1 cellular context compared by ENCODE assay signal in genomic region chr17:37743612-37743874, GRCh38.
TF ChIP-seq lines count a peak whose summit lies in the region.

No MANE protein-coding gene starts in this region.

TF ChIP-seq in GM23338, 12 proteins besides CTCF, POLR2A, EP300 and RAD21 (continued from another document):
- TF ChIP-seq, protein P1, sequence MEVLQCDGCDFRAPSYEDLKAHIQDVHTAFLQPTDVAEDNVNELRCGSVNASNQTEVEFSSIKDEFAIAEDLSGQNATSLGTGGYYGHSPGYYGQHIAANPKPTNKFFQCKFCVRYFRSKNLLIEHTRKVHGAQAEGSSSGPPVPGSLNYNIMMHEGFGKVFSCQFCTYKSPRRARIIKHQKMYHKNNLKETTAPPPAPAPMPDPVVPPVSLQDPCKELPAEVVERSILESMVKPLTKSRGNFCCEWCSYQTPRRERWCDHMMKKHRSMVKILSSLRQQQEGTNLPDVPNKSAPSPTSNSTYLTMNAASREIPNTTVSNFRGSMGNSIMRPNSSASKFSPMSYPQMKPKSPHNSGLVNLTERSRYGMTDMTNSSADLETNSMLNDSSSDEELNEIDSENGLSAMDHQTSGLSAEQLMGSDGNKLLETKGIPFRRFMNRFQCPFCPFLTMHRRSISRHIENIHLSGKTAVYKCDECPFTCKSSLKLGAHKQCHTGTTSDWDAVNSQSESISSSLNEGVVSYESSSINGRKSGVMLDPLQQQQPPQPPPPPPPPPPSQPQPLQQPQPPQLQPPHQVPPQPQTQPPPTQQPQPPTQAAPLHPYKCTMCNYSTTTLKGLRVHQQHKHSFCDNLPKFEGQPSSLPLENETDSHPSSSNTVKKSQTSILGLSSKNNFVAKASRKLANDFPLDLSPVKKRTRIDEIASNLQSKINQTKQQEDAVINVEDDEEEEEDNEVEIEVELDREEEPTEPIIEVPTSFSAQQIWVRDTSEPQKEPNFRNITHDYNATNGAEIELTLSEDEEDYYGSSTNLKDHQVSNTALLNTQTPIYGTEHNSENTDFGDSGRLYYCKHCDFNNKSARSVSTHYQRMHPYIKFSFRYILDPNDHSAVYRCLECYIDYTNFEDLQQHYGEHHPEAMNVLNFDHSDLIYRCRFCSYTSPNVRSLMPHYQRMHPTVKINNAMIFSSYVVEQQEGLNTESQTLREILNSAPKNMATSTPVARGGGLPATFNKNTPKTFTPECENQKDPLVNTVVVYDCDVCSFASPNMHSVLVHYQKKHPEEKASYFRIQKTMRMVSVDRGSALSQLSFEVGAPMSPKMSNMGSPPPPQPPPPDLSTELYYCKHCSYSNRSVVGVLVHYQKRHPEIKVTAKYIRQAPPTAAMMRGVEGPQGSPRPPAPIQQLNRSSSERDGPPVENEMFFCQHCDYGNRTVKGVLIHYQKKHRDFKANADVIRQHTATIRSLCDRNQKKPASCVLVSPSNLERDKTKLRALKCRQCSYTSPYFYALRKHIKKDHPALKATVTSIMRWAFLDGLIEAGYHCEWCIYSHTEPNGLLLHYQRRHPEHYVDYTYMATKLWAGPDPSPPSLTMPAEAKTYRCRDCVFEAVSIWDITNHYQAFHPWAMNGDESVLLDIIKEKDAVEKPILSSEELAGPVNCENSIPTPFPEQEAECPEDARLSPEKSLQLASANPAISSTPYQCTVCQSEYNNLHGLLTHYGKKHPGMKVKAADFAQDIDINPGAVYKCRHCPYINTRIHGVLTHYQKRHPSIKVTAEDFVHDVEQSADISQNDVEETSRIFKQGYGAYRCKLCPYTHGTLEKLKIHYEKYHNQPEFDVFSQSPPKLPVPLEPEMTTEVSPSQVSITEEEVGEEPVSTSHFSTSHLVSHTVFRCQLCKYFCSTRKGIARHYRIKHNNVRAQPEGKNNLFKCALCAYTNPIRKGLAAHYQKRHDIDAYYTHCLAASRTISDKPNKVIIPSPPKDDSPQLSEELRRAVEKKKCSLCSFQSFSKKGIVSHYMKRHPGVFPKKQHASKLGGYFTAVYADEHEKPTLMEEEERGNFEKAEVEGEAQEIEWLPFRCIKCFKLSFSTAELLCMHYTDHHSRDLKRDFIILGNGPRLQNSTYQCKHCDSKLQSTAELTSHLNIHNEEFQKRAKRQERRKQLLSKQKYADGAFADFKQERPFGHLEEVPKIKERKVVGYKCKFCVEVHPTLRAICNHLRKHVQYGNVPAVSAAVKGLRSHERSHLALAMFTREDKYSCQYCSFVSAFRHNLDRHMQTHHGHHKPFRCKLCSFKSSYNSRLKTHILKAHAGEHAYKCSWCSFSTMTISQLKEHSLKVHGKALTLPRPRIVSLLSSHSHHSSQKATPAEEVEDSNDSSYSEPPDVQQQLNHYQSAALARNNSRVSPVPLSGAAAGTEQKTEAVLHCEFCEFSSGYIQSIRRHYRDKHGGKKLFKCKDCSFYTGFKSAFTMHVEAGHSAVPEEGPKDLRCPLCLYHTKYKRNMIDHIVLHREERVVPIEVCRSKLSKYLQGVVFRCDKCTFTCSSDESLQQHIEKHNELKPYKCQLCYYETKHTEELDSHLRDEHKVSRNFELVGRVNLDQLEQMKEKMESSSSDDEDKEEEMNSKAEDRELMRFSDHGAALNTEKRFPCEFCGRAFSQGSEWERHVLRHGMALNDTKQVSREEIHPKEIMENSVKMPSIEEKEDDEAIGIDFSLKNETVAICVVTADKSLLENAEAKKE (CRISPR knock-in tag; IDR thresholded peaks at IDR 0.05): no peak
- no peak for TF ChIP-seq EZH2phosphoT487 (IDR thresholded peaks at IDR 0.05; ENCODE audit: unreplicated experiment)
